ENCODE assay signal across 27 cellular contexts in the genomic region with DNA sequence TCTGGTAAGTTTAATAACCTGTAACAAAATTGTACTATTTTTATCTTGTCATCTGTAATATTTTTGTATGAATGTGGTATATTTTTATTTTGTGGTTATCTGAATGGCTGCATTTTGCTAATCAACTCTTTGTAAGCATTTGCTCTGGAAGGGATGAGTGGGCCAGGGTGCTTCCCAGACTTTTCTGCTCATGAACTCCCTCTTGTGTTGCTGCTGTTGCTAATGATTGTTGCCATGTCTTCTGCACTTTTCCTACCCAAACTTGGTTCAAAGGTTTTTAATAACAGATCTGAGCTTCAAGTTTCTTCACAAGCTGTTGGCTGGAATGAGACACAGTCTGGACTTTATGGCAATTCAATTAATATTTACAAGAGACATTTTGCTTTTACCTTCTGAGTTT.
A peak's percentile ranks its signal among the peaks of the same experiment; 100 is the strongest.
DNase-seq lines count a peak whose midpoint lies in the region; ATAC-seq and TF ChIP-seq lines count a peak whose summit lies in the region.
"Had no signal": no experiment of that assay in that cellular context is flagged by ENCODE, and none has a peak within 500 bp of the region (broad histone marks: within the 10 kb centered on the region; RNA-seq: fewer than 3 reads in every experiment).

No MANE protein-coding gene starts in this region.

- H3K9me3 ChIP-seq in endodermal cell (ENCODE audit: control insufficient read depth, low read length), result no peaks in the 10 kb centered on the region

- H3K27ac ChIP-seq in endodermal cell (ENCODE audit: low read depth, low read length), result no peak overlapping the region
- H3K27ac ChIP-seq: 22Rv1, C4-2B had no signal

- DNase-seq in DMS 273 (lab: John Stamatoyannopoulos, UW; ENCODE audit: unreplicated experiment) (peak; percentile 4), DMS 273 treated with DMSO at 0.1 percent for 48 hours (lab: John Stamatoyannopoulos, UW) (no peak), OCI-M1 (lab: John Stamatoyannopoulos, UW) (peak; percentile 41), endodermal cell (no peak), retinal pigment epithelial cell (ENCODE audit: low read depth) (no peak), ACHN (no peak), HCEC 1CT (no peak)
- DNase-seq: AML-193; Calu3; CD8-positive, alpha-beta memory T cell; DMS53; EL; GF-D8; MM.1S; NCI-H1048; NCI-H1417 treated with DMSO at 0.1 percent for 48 hours; NCI-H187; NCI-H2107; NCI-H2227 treated with DMSO at 0.1 percent for 48 hours; NCI-H510A; NCI-H748 treated with DMSO at 0.1 percent for 48 hours; Right ventricle myocardium superior had no signal

- H3K27me3 ChIP-seq in endodermal cell (ENCODE audit: control insufficient read depth, insufficient read depth, low read length, poor library complexity, severe bottlenecking), result no peaks in the 10 kb centered on the region

- H3K9ac ChIP-seq in endodermal cell (ENCODE audit: extremely low read depth, low read length, poor library complexity, severe bottlenecking), result no peak overlapping the region

- H3K4me3 Mint-ChIP-seq in endodermal cell, result no peak overlapping the region
- H3K4me3 Mint-ChIP-seq: CD8-positive, alpha-beta memory T cell; T-helper 1 cell treated with Interleukin-12 subunit alpha and Interleukin-12 subunit beta and Interleukin-4 antibody, amounts not matched to agents 30 μg/mL and 1 μg/mL, for 36 hours had no signal

- in situ Hi-C loops in ACHN (cut with HindIII; ENCODE audit: low pct_ligation_motif_present, low pct_unique_long_range_greater_than_20kb, low sequenced_read_pairs), result no loop called here

- H3K27me3 Mint-ChIP-seq in endodermal cell (ENCODE audit: insufficient read depth), result no peaks in the 10 kb centered on the region
- H3K27me3 Mint-ChIP-seq: CD8-positive, alpha-beta memory T cell had no signal

- no peaks in the 10 kb centered on the region for H3K4me1 ChIP-seq in endodermal cell (ENCODE audit: control insufficient read depth, insufficient read depth, low read length)

- TF ChIP-seq CTCF in endodermal cell (conservative IDR thresholded peaks at IDR 0.05), result peak; percentile 64
- peak; percentile 10 for TF ChIP-seq CTCF in retinal pigment epithelial cell (conservative IDR thresholded peaks at IDR 0.05; ENCODE audit: low read depth, low read length)

- no peak for ATAC-seq in GM18517 (IDR thresholded peaks at IDR 0.05; ENCODE audit: unreplicated experiment)
- ATAC-seq: K562 had no signal

- no peaks in the 10 kb centered on the region for H3K36me3 Mint-ChIP-seq in endodermal cell (ENCODE audit: low read depth)
- H3K36me3 Mint-ChIP-seq: CD8-positive, alpha-beta memory T cell had no signal

- no peak overlapping the region for H3K27ac Mint-ChIP-seq in endodermal cell
- H3K27ac Mint-ChIP-seq: CD8-positive, alpha-beta memory T cell; T-helper 1 cell treated with Interleukin-12 subunit alpha and Interleukin-12 subunit beta and Interleukin-4 antibody, amounts not matched to agents 30 μg/mL and 1 μg/mL, for 36 hours had no signal

- no peaks in the 10 kb centered on the region for H3K36me3 ChIP-seq in endodermal cell (ENCODE audit: control insufficient read depth, insufficient read depth, low read length)

- H3K4me3 ChIP-seq in endodermal cell (ENCODE audit: low read length) (no peak overlapping the region), retinal pigment epithelial cell (ENCODE audit: low read length) (no peak overlapping the region)
- H3K4me3 ChIP-seq: K562 had no signal

- no peaks in the 10 kb centered on the region for H3K4me1 Mint-ChIP-seq in endodermal cell
- H3K4me1 Mint-ChIP-seq: CD8-positive, alpha-beta memory T cell had no signal

- no peaks in the 10 kb centered on the region for H3K9me3 Mint-ChIP-seq in endodermal cell
- H3K9me3 Mint-ChIP-seq: T-helper 1 cell treated with Interleukin-12 subunit alpha and Interleukin-12 subunit beta and Interleukin-4 antibody, amounts not matched to agents 30 μg/mL and 1 μg/mL, for 36 hours had no signal

Comparison
In these comparisons a context has a peak if more than half of its experiments do, and no peak if none do; other contexts are left out.
1. DNase-seq: peak in DMS 273 (single experiment) and OCI-M1 (single experiment); none in DMS 273 treated with DMSO at 0.1 percent for 48 hours (single experiment), endodermal cell (single experiment), retinal pigment epithelial cell (single experiment), ACHN (single experiment) and HCEC 1CT (single experiment).